ENCODE assay signal across 8 cellular contexts in genomic region chr17:73232587-73233373, GRCh38.
DNase-seq lines count a peak whose midpoint lies in the region; ATAC-seq and TF ChIP-seq lines count a peak whose summit lies in the region.

No MANE protein-coding gene starts in this region.

- TF ChIP-seq CTCF in fibroblast of mammary gland (conservative IDR thresholded peaks at IDR 0.05; ENCODE audit: control insufficient read depth, insufficient read depth, low read depth, low read length) (no peak), nephron progenitor cell (IDR thresholded peaks at IDR 0.05) (no peak)

- DNase-seq in NCI-H1417 (lab: John Stamatoyannopoulos, UW) (peak in 2 of 3 experiments; percentile 75 to 78), NCI-H1417 treated with DMSO at 0.1 percent for 48 hours (lab: John Stamatoyannopoulos, UW) (no peak), fibroblast of mammary gland (ENCODE audit: low read depth) (no peak), nephron progenitor cell (peak; percentile 68), NCI-H187 treated with DMSO at 0.1 percent for 48 hours (lab: John Stamatoyannopoulos, UW) (no peak)
- DNase-seq in activated CD8-positive, alpha-beta memory T cell treated with anti-CD3 and anti-CD28 coated beads, Interleukin-2, amount 50 U/mL, for 4 hours = peak; percentile 19

- ATAC-seq in GM21825 (IDR thresholded peaks at IDR 0.05; ENCODE audit: unreplicated experiment) = peak; percentile 20

- H3K27ac Mint-ChIP-seq in nephron progenitor cell = peak overlapping the region; percentile 100

- peaks cover 28% of the 10 kb centered on the region for H3K36me3 Mint-ChIP-seq in nephron progenitor cell (ENCODE audit: low read depth)

- peak overlapping the region; percentile 96 for H3K4me3 Mint-ChIP-seq in nephron progenitor cell

- H3K4me3 ChIP-seq in fibroblast of mammary gland (ENCODE audit: control insufficient read depth, low read depth, low read length) = peak overlapping the region; percentile 89

- H3K9me3 ChIP-seq in KOPT-K1 (ENCODE audit: insufficient read depth, low read length, poor library complexity, severe bottlenecking) = no peaks in the 10 kb centered on the region

- H3K9me3 Mint-ChIP-seq in nephron progenitor cell = no peaks in the 10 kb centered on the region

- no peaks in the 10 kb centered on the region for H3K27me3 Mint-ChIP-seq in nephron progenitor cell (ENCODE audit: low read depth, poor library complexity)

- peaks cover 72% of the 10 kb centered on the region for H3K4me1 Mint-ChIP-seq in nephron progenitor cell

- H3K36me3 ChIP-seq in KOPT-K1 (ENCODE audit: insufficient read depth, low read length) = peaks cover 42% of the 10 kb centered on the region

- H3K27ac ChIP-seq in KOPT-K1 (ENCODE audit: low read depth, low read length, poor library complexity, severe bottlenecking) = peak overlapping the region; percentile 80

Comparison
In these comparisons a context has a peak if more than half of its experiments do, and no peak if none do; other contexts are left out.
1. DNase-seq: peak in NCI-H1417 (2 of 3), activated CD8-positive, alpha-beta memory T cell treated with anti-CD3 and anti-CD28 coated beads, Interleukin-2, amount 50 U/mL, for 4 hours (single experiment) and nephron progenitor cell (single experiment); none in NCI-H1417 treated with DMSO at 0.1 percent for 48 hours (single experiment), fibroblast of mammary gland (single experiment) and NCI-H187 treated with DMSO at 0.1 percent for 48 hours (single experiment).